ENCODE assay signal across 18 cellular contexts in genomic region chr2:69570474-69570873, GRCh38.
A peak's percentile ranks its signal among the peaks of the same experiment; 100 is the strongest.
DNase-seq lines count a peak whose midpoint lies in the region; ATAC-seq, FAIRE-seq and TF ChIP-seq lines count a peak whose summit lies in the region.
"Had no signal": no experiment of that assay in that cellular context is flagged by ENCODE, and none has a peak within 500 bp of the region (broad histone marks: within the 10 kb centered on the region; RNA-seq: fewer than 3 reads in every experiment).

No MANE protein-coding gene starts in this region.

- H3K9ac ChIP-seq in endothelial cell of umbilical vein (replicated peaks; ENCODE audit: extremely low read depth, insufficient read depth, low read length) = no peak overlapping the region

- H3K27me3 ChIP-seq in PC-9 (ENCODE audit: insufficient read depth, low read depth) (no peaks in the 10 kb centered on the region), endothelial cell of umbilical vein (ENCODE audit: control insufficient read depth in 2 of 2, insufficient read depth in 2 of 2, low read length in 2 of 2) (no peaks in the 10 kb centered on the region), prostate gland (replicated peaks; ENCODE audit: insufficient read depth) (no peaks in the 10 kb centered on the region)
- H3K27me3 ChIP-seq: gastrocnemius medialis had no signal

- intact Hi-C loops in PC-9 (cut with micrococcal nuclease; ENCODE audit: unreplicated experiment) = no loop called here
- intact Hi-C loops in endothelial cell of umbilical vein (cut with micrococcal nuclease) = no loop called here
- intact Hi-C loops in prostate gland (cut with DNase I) = no loop called here

- 17% methylated on average over 2 of the region's 2 CpGs for WGBS in prostate gland

- H3F3A ChIP-seq in PC-9 (ENCODE audit: insufficient read depth, low read depth) = peaks cover 47% of the 10 kb centered on the region

- dilution Hi-C loops in endothelial cell of umbilical vein (cut with MboI; ENCODE audit: extremely low pct_ligation_motif_present, low sequenced_read_pairs) = no loop called here

- no peak for FAIRE-seq in endothelial cell of umbilical vein (lab: Jason Lieb, UNC)

- POLR2A ChIA-PET in PC-9 (lab: Charles Lee; ENCODE audit: unreplicated experiment) (no interaction called here), endothelial cell of umbilical vein (lab: Charles Lee) (no interaction called here)

- no peak for TF ChIP-seq CTCF in PC-9 (conservative IDR thresholded peaks at IDR 0.05)
- TF ChIP-seq CTCF in endothelial cell of umbilical vein (IDR thresholded peaks at IDR 0.05; ENCODE audit: extremely low read depth in 1 of 2, insufficient read depth in 1 of 2, low read depth in 1 of 2, low read length in 2 of 2) = no peak
- TF ChIP-seq CTCF in prostate gland (IDR thresholded peaks at IDR 0.05) = no peak

- peak; percentile 15 to 18 for ATAC-seq in activated CD4-positive, CD25-positive, alpha-beta regulatory T cell treated with anti-CD3 and anti-CD28 coated beads, Interleukin-2, amount 50 U/mL, for 24 hours
- ATAC-seq: gastrocnemius medialis, GM23338 had no signal

- peak overlapping the region; percentile 91; the same call in 1 of the 2 replicates for H3K27ac ChIP-seq in PC-9
- H3K27ac ChIP-seq in endothelial cell of umbilical vein (ENCODE audit: insufficient read depth, low read depth, low read length) = no peak overlapping the region
- peak overlapping the region; percentile 71 to 72 for H3K27ac ChIP-seq in prostate gland

- DNase-seq in activated CD4-positive, CD25-positive, alpha-beta regulatory T cell treated with anti-CD3 and anti-CD28 coated beads, Interleukin-2, amount 50 U/mL, for 72 hours = no peak
- DNase-seq in PC-9 (peak in 1 of 2 experiments; percentile 73), endothelial cell of umbilical vein (ENCODE audit: low read depth, low spot score) (peak; percentile 34), prostate gland (ENCODE audit: low spot score) (peak; percentile 26), DMS 273 treated with DMSO at 0.1 percent for 48 hours (lab: John Stamatoyannopoulos, UW) (no peak), cortex of kidney (lab: John Stamatoyannopoulos, UW) (no peak), foreskin melanocyte (no peak)
- DNase-seq: 8988T; activated naive CD4-positive, alpha-beta T cell treated with anti-CD3 and anti-CD28 coated beads, Interleukin-2, amount 50 U/mL, for 16 hours; C1 segment of cervical spinal cord; effector CD8-positive, alpha-beta T cell; EL; gastrocnemius medialis; NCI-H2029; nephron progenitor cell; stimulated activated CD4-positive, alpha-beta T cell treated with anti-CD3 and anti-CD28 coated beads, Interleukin-15, amount 100 ng/mL, for 24 hours had no signal

- CTCF ChIA-PET in PC-9 (lab: Charles Lee) (no interaction called here), endothelial cell of umbilical vein (lab: Charles Lee) (interaction anchor here (0.7 to 1.3 kb wide), 6 partner anchors 9 to 143 kb away, joined by 3 to 5 read pairs (median 3); no protein-coding TSS in a partner anchor)

- H3K36me3 ChIP-seq in PC-9 (ENCODE audit: low read depth) (0 out of 2 replicates have a peak, but pooled peaks cover 3% of the 10 kb centered on the region), endothelial cell of umbilical vein (ENCODE audit: control insufficient read depth in 2 of 2, extremely low read depth in 1 of 2, insufficient read depth in 2 of 2, low read length in 2 of 2) (peaks cover 0 to 5% of the 10 kb centered on the region in 2 experiments), prostate gland (no peaks in the 10 kb centered on the region)
- H3K36me3 ChIP-seq: gastrocnemius medialis had no signal

- H4K20me1 ChIP-seq in PC-9 (ENCODE audit: insufficient read depth) (no peaks in the 10 kb centered on the region), endothelial cell of umbilical vein (replicated peaks; ENCODE audit: control insufficient read depth, extremely low read depth, insufficient read depth, low read length) (peaks cover 6% of the 10 kb centered on the region)

- H3K4me3 ChIP-seq in PC-9 (no peak overlapping the region), endothelial cell of umbilical vein (replicated peaks in 1 of 3; ENCODE audit: insufficient read depth in 1 of 3, low read depth in 1 of 3, low read length in 3 of 3) (no peak overlapping the region), prostate gland (no peak overlapping the region)
- H3K4me3 ChIP-seq: gastrocnemius medialis, GM23338 had no signal

- peaks cover 81% of the 10 kb centered on the region for H3K79me2 ChIP-seq in PC-9 (ENCODE audit: low read depth)
- peaks cover 55% of the 10 kb centered on the region for H3K79me2 ChIP-seq in endothelial cell of umbilical vein (ENCODE audit: control insufficient read depth, insufficient read depth, low read length)

- H3K9me2 ChIP-seq in PC-9 (ENCODE audit: insufficient read depth) = no peaks in the 10 kb centered on the region; the same call in 1 of the 2 replicates

- BruUV-seq in PC-9 (replicated peaks; lab: Mats Ljungman, UMichigan) (no TSS peak), endothelial cell of umbilical vein (replicated peaks; lab: Mats Ljungman, UMichigan) (no TSS peak)

- H3K4me2 ChIP-seq in PC-9 (peak overlapping the region; percentile 20; the same call in 1 of the 2 replicates), endothelial cell of umbilical vein (ENCODE audit: insufficient read depth, low read length) (no peak overlapping the region)
- H3K4me2 ChIP-seq: GM23338 had no signal

- peaks cover 67% of the 10 kb centered on the region for H3K4me1 ChIP-seq in PC-9 (replicated peaks; ENCODE audit: insufficient read depth)
- H3K4me1 ChIP-seq in endothelial cell of umbilical vein (ENCODE audit: control insufficient read depth, extremely low read depth, insufficient read depth, low read length) = peaks cover 2% of the 10 kb centered on the region
- no peaks in the 10 kb centered on the region for H3K4me1 ChIP-seq in prostate gland (replicated peaks)

- no peaks in the 10 kb centered on the region for H3K9me3 ChIP-seq in PC-9 (ENCODE audit: insufficient read depth, low read depth)
- no peaks in the 10 kb centered on the region for H3K9me3 ChIP-seq in endothelial cell of umbilical vein (replicated peaks; ENCODE audit: control insufficient read depth, insufficient read depth, low read length)
- H3K9me3 ChIP-seq in prostate gland = no peaks in the 10 kb centered on the region
- H3K9me3 ChIP-seq: gastrocnemius medialis had no signal

- no peak overlapping the region for H2AFZ ChIP-seq in PC-9
- no peak overlapping the region for H2AFZ ChIP-seq in endothelial cell of umbilical vein (ENCODE audit: low read depth, low read length)
- H2AFZ ChIP-seq: GM23338 had no signal

- H3K9me1 ChIP-seq in endothelial cell of umbilical vein (replicated peaks; ENCODE audit: control insufficient read depth, extremely low read depth, insufficient read depth, low read length) = no peaks in the 10 kb centered on the region

- TF ChIP-seq POLR2A in endothelial cell of umbilical vein (IDR thresholded peaks at IDR 0.05; ENCODE audit: low read depth, low read length) (no peak), prostate gland (IDR thresholded peaks at IDR 0.05) (no peak)

TF ChIP-seq in endothelial cell of umbilical vein, 7 proteins besides CTCF, POLR2A, EP300 and RAD21:
- no peak for TF ChIP-seq MYC (IDR thresholded peaks at IDR 0.05; ENCODE audit: low read depth, low read length)
- no peak for TF ChIP-seq EZH2 (IDR thresholded peaks at IDR 0.05; ENCODE audit: borderline replicate concordance, low read depth, low read length, severe bottlenecking)
- no peak for TF ChIP-seq FOS (IDR thresholded peaks at IDR 0.05; ENCODE audit: borderline replicate concordance, insufficient read depth, low read length)
- TF ChIP-seq POLR2AphosphoS5 (IDR thresholded peaks at IDR 0.05; ENCODE audit: insufficient read depth, low read depth, low read length) = no peak
- TF ChIP-seq GATA2 (IDR thresholded peaks at IDR 0.05; ENCODE audit: insufficient read depth, insufficient read length, low read depth, low read length) = no peak
- TF ChIP-seq JUN (IDR thresholded peaks at IDR 0.05; ENCODE audit: borderline replicate concordance, insufficient read depth, insufficient read length, low read depth) = no peak
- TF ChIP-seq, protein P1, sequence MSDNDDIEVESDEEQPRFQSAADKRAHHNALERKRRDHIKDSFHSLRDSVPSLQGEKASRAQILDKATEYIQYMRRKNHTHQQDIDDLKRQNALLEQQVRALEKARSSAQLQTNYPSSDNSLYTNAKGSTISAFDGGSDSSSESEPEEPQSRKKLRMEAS (IDR thresholded peaks at IDR 0.05; ENCODE audit: insufficient read depth, insufficient read length) = no peak

Comparison
In these comparisons a context has a peak if more than half of its experiments do, and no peak if none do; other contexts are left out.
1. DNase-seq: peak in endothelial cell of umbilical vein (single experiment) and prostate gland (single experiment); none in activated CD4-positive, CD25-positive, alpha-beta regulatory T cell treated with anti-CD3 and anti-CD28 coated beads, Interleukin-2, amount 50 U/mL, for 72 hours (single experiment), DMS 273 treated with DMSO at 0.1 percent for 48 hours (single experiment), cortex of kidney (single experiment) and foreskin melanocyte (single experiment).